In the genomic region with DNA sequence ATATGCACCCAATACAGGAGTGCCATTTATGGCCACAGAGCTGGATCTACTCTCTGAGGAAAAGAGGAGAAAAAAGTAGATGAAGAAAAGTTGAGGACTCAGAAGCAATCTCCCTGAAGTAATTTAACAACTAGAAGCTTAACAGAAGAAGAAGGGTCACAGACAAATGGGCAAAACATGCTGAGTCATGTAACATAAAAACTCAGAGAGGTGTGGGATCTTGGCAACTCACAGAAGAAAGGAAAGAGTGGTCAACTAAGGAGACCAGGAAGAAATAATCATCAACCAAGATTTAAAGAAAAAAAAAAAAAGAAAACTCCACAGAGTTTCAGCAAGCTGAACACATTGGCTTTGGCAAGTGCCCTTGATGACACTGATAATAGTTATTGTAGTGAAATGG, we compare ENCODE assay signal across 1 cellular context.
TF ChIP-seq lines count a peak whose summit lies in the region.

No MANE protein-coding gene starts in this region.

TF ChIP-seq in H1, 55 proteins besides CTCF, POLR2A, EP300 and RAD21:
- TF ChIP-seq BACH1 (IDR thresholded peaks at IDR 0.05; ENCODE audit: low read length) (peak; percentile 57), ASH2L (IDR thresholded peaks at IDR 0.05; ENCODE audit: low read length) (no peak)
TF ChIP-seq in H1: peak in this region for 1.
